ENCODE assay signal across 3 cellular contexts in genomic region chr12:48125542-48125941, GRCh38. TPM values are rescaled to one million over a fixed set of nuclear protein-coding genes. Genes with fewer than 3 reads are reported as not detected.
"Had no signal": no experiment of that assay in that cellular context is flagged by ENCODE, and none has a peak within 500 bp of the region (broad histone marks: within the 10 kb centered on the region; RNA-seq: fewer than 3 reads in every experiment).

No MANE protein-coding gene starts in this region.

RNA-seq across cellular contexts. Expression of gene CCDC184, which starts 57.9 kb away (rescaled TPM):
- total RNA-seq: MCF 10A, OCI-LY7, PC-9 had no signal
